Comparison of ENCODE assay signal across 1 cellular context in genomic region chr10:100345570-100346330, GRCh38.
TF ChIP-seq lines count a peak whose summit lies in the region.

No MANE protein-coding gene starts in this region.

TF ChIP-seq in HepG2, 621 proteins besides CTCF, POLR2A, EP300 and RAD21 (continued from another document and continues in another):
- TF ChIP-seq RERE (CRISPR knock-in tag; IDR thresholded peaks at IDR 0.05; ENCODE audit: low read depth) (no peak), BHLHE40 (IDR thresholded peaks at IDR 0.05; ENCODE audit: low read length) (no peak), EZH2 (conservative IDR thresholded peaks at IDR 0.05; ENCODE audit: low read depth, low read length) (no peak), ZNF205 (CRISPR knock-in tag; IDR thresholded peaks at IDR 0.05) (no peak), RORA (CRISPR knock-in tag; IDR thresholded peaks at IDR 0.05) (no peak), MYPOP (CRISPR knock-in tag; IDR thresholded peaks at IDR 0.05) (no peak), GFI1 (CRISPR knock-in tag; IDR thresholded peaks at IDR 0.05; ENCODE audit: borderline replicate concordance) (no peak), SCMH1 (CRISPR knock-in tag; IDR thresholded peaks at IDR 0.05; ENCODE audit: borderline replicate concordance) (no peak), ZNF672 (CRISPR knock-in tag; IDR thresholded peaks at IDR 0.05) (0 out of 2 replicates have a peak, but pooled peaks have one; percentile 1), ZNF503 (CRISPR knock-in tag; IDR thresholded peaks at IDR 0.05) (0 out of 2 replicates have a peak, but pooled peaks have one; percentile 26), NFIB (CRISPR knock-in tag; IDR thresholded peaks at IDR 0.05; ENCODE audit: borderline replicate concordance) (no peak), HNRNPUL1 (IDR thresholded peaks at IDR 0.05; ENCODE audit: low read depth, low read length) (no peak), ZNF768 (CRISPR knock-in tag; IDR thresholded peaks at IDR 0.05) (no peak), MAF1 (CRISPR knock-in tag; IDR thresholded peaks at IDR 0.05; ENCODE audit: borderline replicate concordance) (0 out of 2 replicates have a peak, but pooled peaks have one; percentile 49), ZMAT5 (CRISPR knock-in tag; IDR thresholded peaks at IDR 0.05; ENCODE audit: borderline replicate concordance, low read depth) (no peak), ZC3H4 (CRISPR knock-in tag; IDR thresholded peaks at IDR 0.05; ENCODE audit: borderline replicate concordance) (0 out of 2 replicates have a peak, but pooled peaks have one; percentile 31), ZNF572 (CRISPR knock-in tag; IDR thresholded peaks at IDR 0.05) (0 out of 2 replicates have a peak, but pooled peaks have one; percentile 27), HOXA3 (CRISPR knock-in tag; IDR thresholded peaks at IDR 0.05) (peak; percentile 51; the same call in 1 of the 2 replicates), TMF1 (CRISPR knock-in tag; IDR thresholded peaks at IDR 0.05; ENCODE audit: low read depth) (no peak)
- TF ChIP-seq, protein P1, sequence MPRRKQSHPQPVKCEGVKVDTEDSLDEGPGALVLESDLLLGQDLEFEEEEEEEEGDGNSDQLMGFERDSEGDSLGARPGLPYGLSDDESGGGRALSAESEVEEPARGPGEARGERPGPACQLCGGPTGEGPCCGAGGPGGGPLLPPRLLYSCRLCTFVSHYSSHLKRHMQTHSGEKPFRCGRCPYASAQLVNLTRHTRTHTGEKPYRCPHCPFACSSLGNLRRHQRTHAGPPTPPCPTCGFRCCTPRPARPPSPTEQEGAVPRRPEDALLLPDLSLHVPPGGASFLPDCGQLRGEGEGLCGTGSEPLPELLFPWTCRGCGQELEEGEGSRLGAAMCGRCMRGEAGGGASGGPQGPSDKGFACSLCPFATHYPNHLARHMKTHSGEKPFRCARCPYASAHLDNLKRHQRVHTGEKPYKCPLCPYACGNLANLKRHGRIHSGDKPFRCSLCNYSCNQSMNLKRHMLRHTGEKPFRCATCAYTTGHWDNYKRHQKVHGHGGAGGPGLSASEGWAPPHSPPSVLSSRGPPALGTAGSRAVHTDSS (CRISPR knock-in tag; conservative IDR thresholded peaks at IDR 0.05): no peak
- TF ChIP-seq, protein P2, sequence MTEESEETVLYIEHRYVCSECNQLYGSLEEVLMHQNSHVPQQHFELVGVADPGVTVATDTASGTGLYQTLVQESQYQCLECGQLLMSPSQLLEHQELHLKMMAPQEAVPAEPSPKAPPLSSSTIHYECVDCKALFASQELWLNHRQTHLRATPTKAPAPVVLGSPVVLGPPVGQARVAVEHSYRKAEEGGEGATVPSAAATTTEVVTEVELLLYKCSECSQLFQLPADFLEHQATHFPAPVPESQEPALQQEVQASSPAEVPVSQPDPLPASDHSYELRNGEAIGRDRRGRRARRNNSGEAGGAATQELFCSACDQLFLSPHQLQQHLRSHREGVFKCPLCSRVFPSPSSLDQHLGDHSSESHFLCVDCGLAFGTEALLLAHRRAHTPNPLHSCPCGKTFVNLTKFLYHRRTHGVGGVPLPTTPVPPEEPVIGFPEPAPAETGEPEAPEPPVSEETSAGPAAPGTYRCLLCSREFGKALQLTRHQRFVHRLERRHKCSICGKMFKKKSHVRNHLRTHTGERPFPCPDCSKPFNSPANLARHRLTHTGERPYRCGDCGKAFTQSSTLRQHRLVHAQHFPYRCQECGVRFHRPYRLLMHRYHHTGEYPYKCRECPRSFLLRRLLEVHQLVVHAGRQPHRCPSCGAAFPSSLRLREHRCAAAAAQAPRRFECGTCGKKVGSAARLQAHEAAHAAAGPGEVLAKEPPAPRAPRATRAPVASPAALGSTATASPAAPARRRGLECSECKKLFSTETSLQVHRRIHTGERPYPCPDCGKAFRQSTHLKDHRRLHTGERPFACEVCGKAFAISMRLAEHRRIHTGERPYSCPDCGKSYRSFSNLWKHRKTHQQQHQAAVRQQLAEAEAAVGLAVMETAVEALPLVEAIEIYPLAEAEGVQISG (CRISPR knock-in tag; IDR thresholded peaks at IDR 0.05): peak; percentile 68; the same call in 1 of the 2 replicates
- TF ChIP-seq, protein P3, sequence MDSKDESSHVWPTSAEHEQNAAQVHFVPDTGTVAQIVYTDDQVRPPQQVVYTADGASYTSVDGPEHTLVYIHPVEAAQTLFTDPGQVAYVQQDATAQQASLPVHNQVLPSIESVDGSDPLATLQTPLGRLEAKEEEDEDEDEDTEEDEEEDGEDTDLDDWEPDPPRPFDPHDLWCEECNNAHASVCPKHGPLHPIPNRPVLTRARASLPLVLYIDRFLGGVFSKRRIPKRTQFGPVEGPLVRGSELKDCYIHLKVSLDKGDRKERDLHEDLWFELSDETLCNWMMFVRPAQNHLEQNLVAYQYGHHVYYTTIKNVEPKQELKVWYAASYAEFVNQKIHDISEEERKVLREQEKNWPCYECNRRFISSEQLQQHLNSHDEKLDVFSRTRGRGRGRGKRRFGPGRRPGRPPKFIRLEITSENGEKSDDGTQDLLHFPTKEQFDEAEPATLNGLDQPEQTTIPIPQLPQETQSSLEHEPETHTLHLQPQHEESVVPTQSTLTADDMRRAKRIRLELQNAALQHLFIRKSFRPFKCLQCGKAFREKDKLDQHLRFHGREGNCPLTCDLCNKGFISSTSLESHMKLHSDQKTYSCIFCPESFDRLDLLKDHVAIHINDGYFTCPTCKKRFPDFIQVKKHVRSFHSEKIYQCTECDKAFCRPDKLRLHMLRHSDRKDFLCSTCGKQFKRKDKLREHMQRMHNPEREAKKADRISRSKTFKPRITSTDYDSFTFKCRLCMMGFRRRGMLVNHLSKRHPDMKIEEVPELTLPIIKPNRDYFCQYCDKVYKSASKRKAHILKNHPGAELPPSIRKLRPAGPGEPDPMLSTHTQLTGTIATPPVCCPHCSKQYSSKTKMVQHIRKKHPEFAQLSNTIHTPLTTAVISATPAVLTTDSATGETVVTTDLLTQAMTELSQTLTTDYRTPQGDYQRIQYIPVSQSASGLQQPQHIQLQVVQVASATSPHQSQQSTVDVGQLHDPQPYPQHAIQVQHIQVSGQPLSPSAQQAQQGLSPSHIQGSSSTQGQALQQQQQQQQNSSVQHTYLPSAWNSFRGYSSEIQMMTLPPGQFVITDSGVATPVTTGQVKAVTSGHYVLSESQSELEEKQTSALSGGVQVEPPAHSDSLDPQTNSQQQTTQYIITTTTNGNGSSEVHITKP (CRISPR knock-in tag; IDR thresholded peaks at IDR 0.05; ENCODE audit: low read depth): 0 out of 2 replicates have a peak, but pooled peaks have one; percentile 34
- TF ChIP-seq, protein P4, sequence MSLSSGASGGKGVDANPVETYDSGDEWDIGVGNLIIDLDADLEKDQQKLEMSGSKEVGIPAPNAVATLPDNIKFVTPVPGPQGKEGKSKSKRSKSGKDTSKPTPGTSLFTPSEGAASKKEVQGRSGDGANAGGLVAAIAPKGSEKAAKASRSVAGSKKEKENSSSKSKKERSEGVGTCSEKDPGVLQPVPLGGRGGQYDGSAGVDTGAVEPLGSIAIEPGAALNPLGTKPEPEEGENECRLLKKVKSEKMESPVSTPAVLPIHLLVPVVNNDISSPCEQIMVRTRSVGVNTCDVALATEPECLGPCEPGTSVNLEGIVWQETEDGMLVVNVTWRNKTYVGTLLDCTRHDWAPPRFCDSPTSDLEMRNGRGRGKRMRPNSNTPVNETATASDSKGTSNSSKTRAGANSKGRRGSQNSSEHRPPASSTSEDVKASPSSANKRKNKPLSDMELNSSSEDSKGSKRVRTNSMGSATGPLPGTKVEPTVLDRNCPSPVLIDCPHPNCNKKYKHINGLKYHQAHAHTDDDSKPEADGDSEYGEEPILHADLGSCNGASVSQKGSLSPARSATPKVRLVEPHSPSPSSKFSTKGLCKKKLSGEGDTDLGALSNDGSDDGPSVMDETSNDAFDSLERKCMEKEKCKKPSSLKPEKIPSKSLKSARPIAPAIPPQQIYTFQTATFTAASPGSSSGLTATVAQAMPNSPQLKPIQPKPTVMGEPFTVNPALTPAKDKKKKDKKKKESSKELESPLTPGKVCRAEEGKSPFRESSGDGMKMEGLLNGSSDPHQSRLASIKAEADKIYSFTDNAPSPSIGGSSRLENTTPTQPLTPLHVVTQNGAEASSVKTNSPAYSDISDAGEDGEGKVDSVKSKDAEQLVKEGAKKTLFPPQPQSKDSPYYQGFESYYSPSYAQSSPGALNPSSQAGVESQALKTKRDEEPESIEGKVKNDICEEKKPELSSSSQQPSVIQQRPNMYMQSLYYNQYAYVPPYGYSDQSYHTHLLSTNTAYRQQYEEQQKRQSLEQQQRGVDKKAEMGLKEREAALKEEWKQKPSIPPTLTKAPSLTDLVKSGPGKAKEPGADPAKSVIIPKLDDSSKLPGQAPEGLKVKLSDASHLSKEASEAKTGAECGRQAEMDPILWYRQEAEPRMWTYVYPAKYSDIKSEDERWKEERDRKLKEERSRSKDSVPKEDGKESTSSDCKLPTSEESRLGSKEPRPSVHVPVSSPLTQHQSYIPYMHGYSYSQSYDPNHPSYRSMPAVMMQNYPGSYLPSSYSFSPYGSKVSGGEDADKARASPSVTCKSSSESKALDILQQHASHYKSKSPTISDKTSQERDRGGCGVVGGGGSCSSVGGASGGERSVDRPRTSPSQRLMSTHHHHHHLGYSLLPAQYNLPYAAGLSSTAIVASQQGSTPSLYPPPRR (CRISPR knock-in tag; IDR thresholded peaks at IDR 0.05; ENCODE audit: borderline replicate concordance): no peak
- TF ChIP-seq, protein P5, sequence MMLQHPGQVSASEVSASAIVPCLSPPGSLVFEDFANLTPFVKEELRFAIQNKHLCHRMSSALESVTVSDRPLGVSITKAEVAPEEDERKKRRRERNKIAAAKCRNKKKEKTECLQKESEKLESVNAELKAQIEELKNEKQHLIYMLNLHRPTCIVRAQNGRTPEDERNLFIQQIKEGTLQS (CRISPR knock-in tag; IDR thresholded peaks at IDR 0.05): no peak
